17 cellular contexts compared by ENCODE assay signal in the genomic region with DNA sequence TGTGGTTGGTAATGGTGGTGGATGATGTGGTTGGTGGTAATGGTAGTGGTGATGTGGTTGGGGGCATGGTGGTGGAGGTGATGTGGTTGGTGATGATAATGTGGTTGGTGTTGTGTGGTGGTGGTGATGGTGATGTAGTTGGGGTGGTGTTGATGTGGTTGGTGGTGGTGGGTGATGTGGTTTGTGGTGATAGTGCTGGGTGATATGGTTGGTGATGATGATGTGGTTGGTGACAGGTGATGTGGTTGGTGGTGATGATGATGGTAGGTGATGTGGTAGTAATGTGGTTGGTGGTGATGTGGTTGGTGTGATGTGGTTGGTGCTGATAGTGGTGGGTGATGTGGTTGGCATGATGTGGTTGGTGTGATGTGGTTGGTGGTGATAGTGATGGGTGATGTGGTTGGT. TPM values are rescaled to one million over a fixed set of nuclear protein-coding genes. Genes with fewer than 3 reads are reported as not detected.
DNase-seq lines count a peak whose midpoint lies in the region; ATAC-seq, FAIRE-seq and TF ChIP-seq lines count a peak whose summit lies in the region.
"Had no signal": no experiment of that assay in that cellular context is flagged by ENCODE, and none has a peak within 500 bp of the region (broad histone marks: within the 10 kb centered on the region; RNA-seq: fewer than 3 reads in every experiment).

No MANE protein-coding gene starts in this region.

- TF ChIP-seq POLR2A in HCT116 (IDR thresholded peaks at IDR 0.05; ENCODE audit: borderline replicate concordance, extremely low read depth, insufficient read depth, insufficient read length), result no peak
- TF ChIP-seq POLR2A in GM12878 (IDR thresholded peaks at IDR 0.05; ENCODE audit: low read depth, low read length), result no peak

- H3K27ac ChIP-seq in HCT116 (ENCODE audit: low read depth, low read length) (peak overlapping the region; percentile 84; the same call in 1 of the 2 replicates), Panc1 (ENCODE audit: low read length) (peak overlapping the region; percentile 84), GM12878 (ENCODE audit: control insufficient read depth, insufficient read depth) (no peak overlapping the region), neuronal stem cell (replicated peaks; ENCODE audit: low read length) (no peak overlapping the region)
- H3K27ac ChIP-seq: C4-2B had no signal

- RAD21 ChIA-PET in HCT116 (lab: Charles Lee; ENCODE audit: low non-redundant PET in 1 of 2, low total read pairs in 2 of 2, uncharacterized antibody in 2 of 2, unreplicated experiment in 2 of 2) (no interaction called here), GM12878 (lab: Charles Lee; ENCODE audit: unreplicated experiment) (no interaction called here)

- CTCF ChIA-PET in HCT116 (lab: Charles Lee), result no interaction called here
- CTCF ChIA-PET in Panc1 (lab: Charles Lee), result no interaction called here
- CTCF ChIA-PET in GM12878 (lab: Yijun Ruan, JAX), result no interaction called here

- H3K9ac ChIP-seq in HCT116 (ENCODE audit: low read length) (no peak overlapping the region), GM12878 (ENCODE audit: control insufficient read depth, insufficient read depth, low read length) (no peak overlapping the region), neuronal stem cell (ENCODE audit: low read depth, low read length, poor library complexity) (no peak overlapping the region)

- no peaks in the 10 kb centered on the region for H3K36me3 Mint-ChIP-seq in HFFc6 (ENCODE audit: low read depth)

- no peak for FAIRE-seq in GM12878 (lab: Jason Lieb, UNC)
- FAIRE-seq: H54 had no signal

- no peak overlapping the region for H2AK5ac ChIP-seq in neuronal stem cell (ENCODE audit: low read depth, low read length)

- H3K4me1 ChIP-seq in HCT116 (ENCODE audit: control insufficient read depth in 1 of 2, insufficient read depth in 2 of 2, low read length in 2 of 2) (peaks cover 49 to 69% of the 10 kb centered on the region in 2 experiments), Panc1 (ENCODE audit: control insufficient read depth, insufficient read depth, low read length) (peaks cover 77% of the 10 kb centered on the region), GM12878 (ENCODE audit: control insufficient read depth, insufficient read depth, low read length) (no peaks in the 10 kb centered on the region), neuronal stem cell (ENCODE audit: control insufficient read depth in 2 of 2, insufficient read depth in 1 of 2, low read depth in 1 of 2, low read length in 2 of 2) (peaks cover 23 to 26% of the 10 kb centered on the region in 2 donors)

- in situ Hi-C loops in Panc1 (cut with HindIII; ENCODE audit: low pct_unique_long_range_greater_than_20kb, low sequenced_read_pairs), result no loop called here
- in situ Hi-C loops in GM12878 (cut with MboI), result no loop called here

- TF ChIP-seq RAD21 in HCT116 (IDR thresholded peaks at IDR 0.05; ENCODE audit: low read depth), result no peak
- TF ChIP-seq RAD21 in GM12878 (IDR thresholded peaks at IDR 0.05; ENCODE audit: insufficient read depth, low read depth, low read length), result no peak

- SMC1A ChIA-PET in GM12878 (lab: Charles Lee; ENCODE audit: uncharacterized antibody, unreplicated experiment), result no interaction called here

- intact Hi-C loops in HCT116 (cut with micrococcal nuclease) (no loop called here), Panc1 (cut with micrococcal nuclease; ENCODE audit: unreplicated experiment) (no loop called here), GM12878 (cut with micrococcal nuclease; ENCODE audit: unreplicated experiment) (no loop called here)

- no peak overlapping the region for H2BK120ac ChIP-seq in neuronal stem cell (ENCODE audit: low read depth, low read length)

- H3K4ac ChIP-seq in neuronal stem cell (ENCODE audit: low read length), result no peak overlapping the region

- no peak overlapping the region for H3K4me3 Mint-ChIP-seq in HFFc6

- no peak overlapping the region for H3K4me2 ChIP-seq in HCT116 (ENCODE audit: low read length)
- H3K4me2 ChIP-seq in GM12878 (ENCODE audit: control insufficient read depth, insufficient read depth), result no peak overlapping the region
- no peak overlapping the region for H3K4me2 ChIP-seq in neuronal stem cell (ENCODE audit: insufficient read depth, low read length, poor library complexity, severe bottlenecking)

- H3K36me3 ChIP-seq in HCT116 (ENCODE audit: control insufficient read depth in 1 of 2, insufficient read depth in 2 of 2, low read length in 2 of 2) (no peaks in the 10 kb centered on the region), Panc1 (ENCODE audit: control insufficient read depth, insufficient read depth, low read length) (no peaks in the 10 kb centered on the region), GM12878 (ENCODE audit: control insufficient read depth in 2 of 2, insufficient read depth in 2 of 2, low read length in 1 of 2) (no peaks in the 10 kb centered on the region), neuronal stem cell (replicated peaks in 1 of 2; ENCODE audit: control insufficient read depth in 2 of 2, insufficient read depth in 2 of 2, low read length in 2 of 2) (peaks cover 2 to 5% of the 10 kb centered on the region in 2 donors)

- H4K8ac ChIP-seq in neuronal stem cell (ENCODE audit: low read depth, low read length), result no peak overlapping the region

- H4K20me1 ChIP-seq in HCT116 (ENCODE audit: insufficient read depth) (no peaks in the 10 kb centered on the region), GM12878 (ENCODE audit: control insufficient read depth, insufficient read depth) (no peaks in the 10 kb centered on the region)

- DNase-seq in HCT116 (ENCODE audit: low read depth, low spot score) (no peak), Panc1 (ENCODE audit: low read depth, low spot score) (no peak), GM12878 (ENCODE audit: low read depth, low spot score) (no peak), neuronal stem cell (ENCODE audit: low spot score) (no peak), LoVo (ENCODE audit: low spot score) (no peak), pons (ENCODE audit: low spot score) (no peak), HFFc6 (no peak)
- DNase-seq: AML-193; DMS79; KBM-7; MV-4-11; NCI-H1694 treated with DMSO at 0.1 percent for 48 hours; NK-92 treated with Interleukin-12 subunit alpha and Interleukin-12 subunit beta, amount 100 ng/mL, for 24 hours; SHP77 had no signal

- H3K27me3 Mint-ChIP-seq in HFFc6 (ENCODE audit: insufficient read depth), result no peaks in the 10 kb centered on the region

- no peak overlapping the region for H3K27ac Mint-ChIP-seq in HFFc6

- H3K4me3 ChIP-seq in HCT116 (replicated peaks in 1 of 2; ENCODE audit: low read depth in 1 of 2, low read length in 2 of 2), result no peak overlapping the region
- no peak overlapping the region for H3K4me3 ChIP-seq in Panc1 (ENCODE audit: low read depth in 2 of 2, low read length in 2 of 2)
- no peak overlapping the region for H3K4me3 ChIP-seq in GM12878
- peak overlapping the region in 1 of 2 donors; percentile 46 for H3K4me3 ChIP-seq in neuronal stem cell (ENCODE audit: low read length in 2 of 2)

- no peak for TF ChIP-seq EP300 in GM12878 (IDR thresholded peaks at IDR 0.05; ENCODE audit: borderline replicate concordance in 1 of 2, control insufficient read depth in 1 of 2, low read depth in 2 of 2, low read length in 2 of 2)

- no peaks in the 10 kb centered on the region for H3K9me3 Mint-ChIP-seq in HFFc6

- H3K18ac ChIP-seq in neuronal stem cell (ENCODE audit: low read length), result no peak overlapping the region

- H3K9me3 ChIP-seq in HCT116 (ENCODE audit: control insufficient read depth in 1 of 2, insufficient read depth in 1 of 2, low read depth in 1 of 2, low read length in 2 of 2), result peaks cover 0 to 18% of the 10 kb centered on the region in 2 experiments; a peak in 1 of 4 replicates
- H3K9me3 ChIP-seq in Panc1 (ENCODE audit: control insufficient read depth, insufficient read depth, low read depth, low read length), result no peaks in the 10 kb centered on the region
- no peaks in the 10 kb centered on the region; the same call in 2 of the 3 replicates for H3K9me3 ChIP-seq in GM12878 (replicated peaks; ENCODE audit: control insufficient read depth, insufficient read depth, low read length)
- peaks cover 0 to 6% of the 10 kb centered on the region in 2 donors for H3K9me3 ChIP-seq in neuronal stem cell (replicated peaks in 1 of 2; ENCODE audit: control insufficient read depth in 2 of 2, insufficient read depth in 1 of 2, low read depth in 1 of 2, low read length in 2 of 2)

- H3K23ac ChIP-seq in neuronal stem cell (ENCODE audit: low read depth, low read length, poor library complexity), result peak overlapping the region; percentile 45

- no peak for ATAC-seq in HCT116
- ATAC-seq in Panc1, result no peak
- no peak for ATAC-seq in GM12878
- ATAC-seq: SK-N-SH treated with all-trans-retinoic acid at 6 μM for 48 hours had no signal

- TF ChIP-seq CTCF in HCT116 (IDR thresholded peaks at IDR 0.05 in 2 of 3, conservative IDR thresholded peaks at IDR 0.05 in 1 of 3; ENCODE audit: borderline replicate concordance in 1 of 3, insufficient read depth in 1 of 3, low read depth in 2 of 3, low read length in 2 of 3) (no peak), Panc1 (IDR thresholded peaks at IDR 0.05) (no peak), GM12878 (IDR thresholded peaks at IDR 0.05 in 2 of 3, conservative IDR thresholded peaks at IDR 0.05 in 1 of 3; ENCODE audit: control insufficient read depth in 2 of 3, extremely low read depth in 1 of 3, insufficient read depth in 1 of 3, low read depth in 3 of 3, low read length in 3 of 3) (no peak), HFFc6 (IDR thresholded peaks at IDR 0.05) (no peak)

- H4K91ac ChIP-seq in neuronal stem cell (ENCODE audit: low read depth, low read length, poor library complexity), result no peak overlapping the region

- H3K79me2 ChIP-seq in HCT116 (ENCODE audit: insufficient read depth, low read length) (peaks cover 17% of the 10 kb centered on the region), GM12878 (ENCODE audit: control insufficient read depth, insufficient read depth, low read length) (no peaks in the 10 kb centered on the region)

- no peak overlapping the region for H2BK12ac ChIP-seq in neuronal stem cell (ENCODE audit: low read length)

- H2AFZ ChIP-seq in HCT116 (ENCODE audit: low read depth, low read length, poor library complexity, severe bottlenecking), result no peak overlapping the region
- H2AFZ ChIP-seq in GM12878 (ENCODE audit: control insufficient read depth, low read depth, low read length), result no peak overlapping the region
- H2AFZ ChIP-seq in neuronal stem cell (ENCODE audit: low read length), result no peak overlapping the region

- no peaks in the 10 kb centered on the region for H3K27me3 ChIP-seq in HCT116 (ENCODE audit: insufficient read depth, low read length)
- H3K27me3 ChIP-seq in Panc1 (ENCODE audit: control insufficient read depth, insufficient read depth, low read length), result no peaks in the 10 kb centered on the region
- H3K27me3 ChIP-seq in GM12878 (replicated peaks in 1 of 2; ENCODE audit: control insufficient read depth in 2 of 2, insufficient read depth in 2 of 2, low read length in 1 of 2), result peaks cover 4 to 6% of the 10 kb centered on the region in 2 experiments; a peak in 2 of 4 replicates
- no peaks in the 10 kb centered on the region for H3K27me3 ChIP-seq in neuronal stem cell (ENCODE audit: control insufficient read depth in 3 of 3, insufficient read depth in 3 of 3, low read depth in 1 of 3, low read length in 3 of 3)

- H3K9me2 ChIP-seq in HCT116 (ENCODE audit: insufficient read depth), result no peaks in the 10 kb centered on the region

- peaks cover 33% of the 10 kb centered on the region for H3K79me1 ChIP-seq in neuronal stem cell (ENCODE audit: low read depth, low read length)

- H2BK5ac ChIP-seq in neuronal stem cell (ENCODE audit: low read length), result no peak overlapping the region

- peaks cover 5% of the 10 kb centered on the region for H3K4me1 Mint-ChIP-seq in HFFc6 (ENCODE audit: low read depth)

- no peak overlapping the region for H2BK15ac ChIP-seq in neuronal stem cell (ENCODE audit: low read length)

- H3K14ac ChIP-seq in neuronal stem cell (ENCODE audit: low read length), result no peak overlapping the region

- POLR2A ChIA-PET in HCT116 (lab: Charles Lee), result no interaction called here
- POLR2A ChIA-PET in Panc1 (lab: Charles Lee), result no interaction called here
- POLR2A ChIA-PET in GM12878 (lab: Charles Lee), result no interaction called here

- no TSS peak for BruUV-seq in HCT116 (replicated peaks; lab: Mats Ljungman, UMichigan)
- BruUV-seq in Panc1 (replicated peaks; lab: Mats Ljungman, UMichigan), result no TSS peak
- no TSS peak for BruUV-seq in GM12878 (replicated peaks; lab: Mats Ljungman, UMichigan)

RNA-seq across cellular contexts. Expression of gene BAHCC1, which starts 29.4 kb away (rescaled TPM):
- total RNA-seq in HCT116 (2021; ENCODE audit: unreplicated experiment) (45.2 TPM), Panc1 (2021; ENCODE audit: unreplicated experiment) (77.4 TPM), GM12878 (2014; rRNA removed) (under 0.01 TPM in 1 of 2 replicates, not detected in the other), GM12878 (2014; rRNA removed; fragmentation: Illumina TruSeq; extraction: Trizol) (not detected in 2 replicates), GM12878 (2021) (0.10 and 0.45 TPM in 2 replicates)
- polyA plus RNA-seq in HCT116 (2012), result 16.1 and 18.2 TPM in 2 replicates
- polyA plus RNA-seq in Panc1 (2012; ENCODE audit: insufficient read length), result 129 TPM
- total RNA-seq in GM12878 (2013; cell fraction: nucleolus; rRNA removed), result 0.32 and 0.84 TPM in 2 replicates
- polyA plus RNA-seq in GM12878 (2011; ENCODE audit: low read depth), result not detected
- polyA plus RNA-seq in GM12878 (2011; rRNA removed) (0.12 TPM in 1 of 2 replicates, not detected in the other), GM12878 (2014; fragmentation: Illumina TruSeq; extraction: Trizol) (not detected in 2 replicates), GM12878 (2014; fragmentation: Nextera tagmentation; extraction: Ambion mirVana) (not detected), GM12878 (2014; rRNA removed) (0.03 TPM in 2 replicates), GM12878 (2016; fragmentation: Nextera tagmentation; extraction: Ambion mirVana) (under 1 TPM in 1 of 2 experiments, not detected in 1; 0.14 TPM)
- polyA plus RNA-seq in GM12878 (2011; cell fraction: cytosol; rRNA removed), result 0.01 and 0.07 TPM in 2 replicates
- 0.32 and 0.75 TPM in 2 replicates for polyA plus RNA-seq in GM12878 (2011; cell fraction: nucleus; rRNA removed)
- polyA plus RNA-seq in GM12878 (2012), result 0.03 and 0.07 TPM in 2 replicates
- 0.10 TPM in 1 of 2 replicates, not detected in the other for polyA minus RNA-seq in GM12878 (2011; rRNA and poly(A)+ RNA removed)
- not detected in 2 replicates for polyA minus RNA-seq in GM12878 (2011; cell fraction: cytosol; rRNA and poly(A)+ RNA removed)
- polyA minus RNA-seq in GM12878 (2011; cell fraction: nucleus; rRNA and poly(A)+ RNA removed), result 0.48 and 0.67 TPM in 2 replicates
- 15.9 TPM for polyA plus RNA-seq in neuronal stem cell (2013, experiment 1 of 2)
- 17.5 TPM for polyA plus RNA-seq in neuronal stem cell (2013, experiment 2 of 2)
- total RNA-seq in HFFc6 (2021; fragmentation: NEBNext Ultra II Directional; extraction: Animal tissue kit (Norgen Biotek cat#: 25700)), result 1 to 10 TPM; 7.3 to 9.7 (median 8.3) TPM

Comparison
In these comparisons a context has a peak if more than half of its experiments do, and no peak if none do; other contexts are left out.
1. H3K27ac ChIP-seq: peak in HCT116 (single experiment) and Panc1 (single experiment); none in GM12878 (single experiment) and neuronal stem cell (single experiment).
2. RNA of gene BAHCC1, which starts 29.4 kb away (total RNA-seq): 77.4 TPM in Panc1 (single experiment), 45.2 TPM in HCT116 (single experiment) and 7.3 to 9.7 TPM in HFFc6; under 0.01 to 0.84 TPM in GM12878; every median in the first group is over 4 times any median in the second.